Comparison of ENCODE assay signal across 26 cellular contexts in the genomic region with DNA sequence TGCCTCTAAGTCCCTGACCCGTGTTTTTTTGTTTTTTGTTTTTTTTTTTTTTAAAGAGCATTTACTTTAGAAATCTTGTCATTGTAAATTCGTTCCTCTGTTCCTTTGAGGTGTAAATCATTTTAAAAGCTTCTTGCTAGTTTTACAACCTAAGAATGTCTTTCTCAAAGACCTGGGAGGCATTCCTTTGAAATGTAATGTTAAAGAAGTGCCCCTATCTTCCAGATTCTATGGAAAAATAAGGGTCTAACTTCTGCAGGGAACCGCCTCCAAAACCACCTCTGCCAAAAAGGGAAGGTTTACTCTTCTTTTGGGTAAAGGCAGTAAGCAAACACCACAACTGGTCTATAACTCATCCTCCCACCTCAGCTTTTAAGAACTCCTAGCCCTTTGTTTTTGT.
"Had no signal": no experiment of that assay in that cellular context is flagged by ENCODE, and none has a peak within 500 bp of the region (broad histone marks: within the 10 kb centered on the region; RNA-seq: fewer than 3 reads in every experiment).

No MANE protein-coding gene starts in this region.

- H3K4me3 ChIP-seq: adrenal gland, ascending aorta, esophagus muscularis mucosa, hepatocyte, left lung, lung, spleen, thoracic aorta, vagina had no signal

- H3K36me3 ChIP-seq: adrenal gland, ascending aorta, brain microvascular endothelial cell, esophagus muscularis mucosa, left lung, spleen, thoracic aorta, vagina had no signal

- H3K79me2 ChIP-seq: hepatocyte had no signal

- DNase-seq: activated CD4-positive, alpha-beta T cell treated with anti-CD3 and anti-CD28 coated beads for 4 hours; activated CD4-positive, alpha-beta T cell treated with anti-CD3 and anti-CD28 coated beads, Interleukin-2, amount 50 U/mL, for 48 hours; activated CD4-positive, CD25-positive, alpha-beta regulatory T cell; activated CD8-positive, alpha-beta memory T cell treated with anti-CD3 and anti-CD28 coated beads, Interleukin-2, amount 50 U/mL, for 48 hours; activated naive CD4-positive, alpha-beta T cell; activated T-cell treated with anti-CD3 and anti-CD28 coated beads, Interleukin-2, amount 50 U/mL, for 4 hours; adrenal gland; brain microvascular endothelial cell; caudate nucleus; dermis blood vessel endothelial cell; effector memory CD8-positive, alpha-beta T cell; glutamatergic neuron; immature natural killer cell; left lung; naive thymus-derived CD4-positive, alpha-beta T cell; retina; spleen; stimulated activated CD4-positive, alpha-beta T cell treated with anti-CD3 and anti-CD28 coated beads, Interleukin-4, amount 100 ng/mL, for 1 hour; stimulated activated naive CD4-positive, alpha-beta T cell; T1000 had no signal

- H3K4me1 ChIP-seq: adrenal gland, ascending aorta, esophagus muscularis mucosa, left lung, spleen, vagina had no signal

- H3K9me3 ChIP-seq: adrenal gland, ascending aorta, esophagus muscularis mucosa, left lung, spleen, thoracic aorta, vagina had no signal

- H3K27ac ChIP-seq: adrenal gland, ascending aorta, esophagus muscularis mucosa, hepatocyte, left lung, spleen, thoracic aorta, vagina had no signal

- H3K4me2 ChIP-seq: hepatocyte had no signal

- H3K27me3 ChIP-seq: adrenal gland, ascending aorta, brain microvascular endothelial cell, esophagus muscularis mucosa, hepatocyte, left lung, spleen, vagina had no signal
